8 cellular contexts compared by ENCODE assay signal in genomic region chr5:134464988-134465855, GRCh38. TPM values are rescaled to one million over a fixed set of nuclear protein-coding genes. Genes with fewer than 3 reads are reported as not detected.
DNase-seq lines count a peak whose midpoint lies in the region; ATAC-seq, FAIRE-seq and TF ChIP-seq lines count a peak whose summit lies in the region.

No MANE protein-coding gene starts in this region.

- DNase-seq in T-helper 2 cell treated with Interferon-gamma antibody and Interleukin-4, amounts not matched to agents 5 μg/mL and 100 μg/mL, for 36 hours (ENCODE audit: low spot score): no peak
- DNase-seq in T-helper 2 cell (no peak), chondrocyte (ENCODE audit: low spot score) (peak; percentile 68), neural progenitor cell (ENCODE audit: low spot score) (no peak), urothelium cell line (ENCODE audit: low spot score) (no peak), NCI-H2081 treated with DMSO at 0.1 percent for 48 hours (lab: John Stamatoyannopoulos, UW) (no peak)

- no peak overlapping the region for H3K27ac ChIP-seq in neural progenitor cell

- H3K4me1 ChIP-seq in neural progenitor cell: peaks cover 12% of the 10 kb centered on the region

- H3K36me3 Mint-ChIP-seq in T-helper 2 cell treated with Interferon-gamma antibody and Interleukin-4, amounts not matched to agents 5 μg/mL and 100 μg/mL, for 36 hours (ENCODE audit: low read depth): no peaks in the 10 kb centered on the region
- H3K36me3 Mint-ChIP-seq in chondrocyte (ENCODE audit: low read depth) (peaks cover 1% of the 10 kb centered on the region), neural progenitor cell (no peaks in the 10 kb centered on the region)

- ATAC-seq in HG03520 (IDR thresholded peaks at IDR 0.05; ENCODE audit: unreplicated experiment) (peak; percentile 10), GM19463 (IDR thresholded peaks at IDR 0.05; ENCODE audit: unreplicated experiment) (no peak)

- H3K27me3 ChIP-seq in neural progenitor cell: no peaks in the 10 kb centered on the region

- peaks cover 8% of the 10 kb centered on the region for H3K4me1 Mint-ChIP-seq in T-helper 2 cell treated with Interferon-gamma antibody and Interleukin-4, amounts not matched to agents 5 μg/mL and 100 μg/mL, for 36 hours (ENCODE audit: low read depth)
- peaks cover 43% of the 10 kb centered on the region for H3K4me1 Mint-ChIP-seq in chondrocyte (ENCODE audit: low read depth)
- peaks cover 12% of the 10 kb centered on the region for H3K4me1 Mint-ChIP-seq in neural progenitor cell

- H3K27me3 Mint-ChIP-seq in T-helper 2 cell treated with Interferon-gamma antibody and Interleukin-4, amounts not matched to agents 5 μg/mL and 100 μg/mL, for 36 hours (ENCODE audit: low read depth): peaks cover 4% of the 10 kb centered on the region
- no peaks in the 10 kb centered on the region for H3K27me3 Mint-ChIP-seq in chondrocyte (ENCODE audit: low read depth)
- peaks cover 7% of the 10 kb centered on the region for H3K27me3 Mint-ChIP-seq in neural progenitor cell (ENCODE audit: insufficient read depth, low read depth)

- peak overlapping the region; percentile 61 for H3K4me3 ChIP-seq in neural progenitor cell

- no peaks in the 10 kb centered on the region for H4K20me1 ChIP-seq in neural progenitor cell (ENCODE audit: low read depth)

- no peaks in the 10 kb centered on the region for H3K79me2 ChIP-seq in neural progenitor cell (ENCODE audit: low read depth)

- peak overlapping the region; percentile 86 for H3K4me2 ChIP-seq in neural progenitor cell

- TF ChIP-seq CTCF in chondrocyte (IDR thresholded peaks at IDR 0.05) (no peak), neural progenitor cell (IDR thresholded peaks at IDR 0.05) (no peak)

- H3K27ac Mint-ChIP-seq in T-helper 2 cell treated with Interferon-gamma antibody and Interleukin-4, amounts not matched to agents 5 μg/mL and 100 μg/mL, for 36 hours: no peak overlapping the region
- peak overlapping the region; percentile 97 for H3K27ac Mint-ChIP-seq in chondrocyte (ENCODE audit: unreplicated experiment)
- no peak overlapping the region for H3K27ac Mint-ChIP-seq in neural progenitor cell

- peak overlapping the region; percentile 71 for H3K4me3 Mint-ChIP-seq in T-helper 2 cell treated with Interferon-gamma antibody and Interleukin-4, amounts not matched to agents 5 μg/mL and 100 μg/mL, for 36 hours
- H3K4me3 Mint-ChIP-seq in chondrocyte (ENCODE audit: unreplicated experiment) (peak overlapping the region; percentile 69), neural progenitor cell (peak overlapping the region; percentile 59)

- H2AFZ ChIP-seq in neural progenitor cell (replicated peaks): peak overlapping the region; percentile 98

- no peaks in the 10 kb centered on the region for H3K36me3 ChIP-seq in neural progenitor cell

- H3K9me3 Mint-ChIP-seq in T-helper 2 cell treated with Interferon-gamma antibody and Interleukin-4, amounts not matched to agents 5 μg/mL and 100 μg/mL, for 36 hours: no peaks in the 10 kb centered on the region
- no peaks in the 10 kb centered on the region for H3K9me3 Mint-ChIP-seq in chondrocyte (ENCODE audit: low read depth)
- H3K9me3 Mint-ChIP-seq in neural progenitor cell: no peaks in the 10 kb centered on the region

- H3F3A ChIP-seq in neural progenitor cell (ENCODE audit: low read depth): peaks cover 17% of the 10 kb centered on the region

- no peak overlapping the region for H3K9ac ChIP-seq in neural progenitor cell

- FAIRE-seq in urothelium cell line (lab: Jason Lieb, UNC): no peak

- no peaks in the 10 kb centered on the region for H3K9me3 ChIP-seq in neural progenitor cell (ENCODE audit: low read depth)

RNA-seq across cellular contexts. Expression of gene CDKN2AIPNL, which starts 53.5 kb away (rescaled TPM):
- 14.8 to 18.9 TPM (median 15.2 TPM) in 3 replicates for total RNA-seq in chondrocyte
- total RNA-seq in neural progenitor cell (ENCODE audit: low replicate concordance): 61.7 and 78.9 TPM in 2 replicates
